In the genomic region with DNA sequence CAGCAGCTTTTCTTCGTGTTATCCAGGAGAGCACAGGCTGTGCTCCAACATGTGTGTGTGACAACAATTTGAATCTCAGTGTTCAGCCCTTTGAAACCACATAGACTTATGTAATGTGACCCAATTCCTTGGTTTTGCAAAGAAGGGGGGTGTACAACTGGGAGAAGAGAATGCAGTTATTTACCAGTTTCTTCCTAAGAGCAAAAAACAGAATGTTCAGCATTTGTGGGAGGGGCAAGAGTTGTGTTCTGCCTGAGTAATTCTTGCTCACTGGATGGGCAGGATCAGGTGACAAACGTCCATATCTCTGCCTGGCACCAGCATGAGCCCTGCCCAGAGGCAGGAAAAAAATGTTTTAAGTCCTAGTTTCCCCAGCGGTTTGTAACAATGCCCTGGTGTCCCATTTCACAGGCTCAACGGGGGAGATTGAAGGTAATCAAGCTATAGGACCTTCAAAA, we compare ENCODE assay signal across 1 cellular context.
TF ChIP-seq lines count a peak whose summit lies in the region.

No MANE protein-coding gene starts in this region.

TF ChIP-seq in H1, 55 proteins besides CTCF, POLR2A, EP300 and RAD21 (continued from another document):
- TF ChIP-seq, protein P1, sequence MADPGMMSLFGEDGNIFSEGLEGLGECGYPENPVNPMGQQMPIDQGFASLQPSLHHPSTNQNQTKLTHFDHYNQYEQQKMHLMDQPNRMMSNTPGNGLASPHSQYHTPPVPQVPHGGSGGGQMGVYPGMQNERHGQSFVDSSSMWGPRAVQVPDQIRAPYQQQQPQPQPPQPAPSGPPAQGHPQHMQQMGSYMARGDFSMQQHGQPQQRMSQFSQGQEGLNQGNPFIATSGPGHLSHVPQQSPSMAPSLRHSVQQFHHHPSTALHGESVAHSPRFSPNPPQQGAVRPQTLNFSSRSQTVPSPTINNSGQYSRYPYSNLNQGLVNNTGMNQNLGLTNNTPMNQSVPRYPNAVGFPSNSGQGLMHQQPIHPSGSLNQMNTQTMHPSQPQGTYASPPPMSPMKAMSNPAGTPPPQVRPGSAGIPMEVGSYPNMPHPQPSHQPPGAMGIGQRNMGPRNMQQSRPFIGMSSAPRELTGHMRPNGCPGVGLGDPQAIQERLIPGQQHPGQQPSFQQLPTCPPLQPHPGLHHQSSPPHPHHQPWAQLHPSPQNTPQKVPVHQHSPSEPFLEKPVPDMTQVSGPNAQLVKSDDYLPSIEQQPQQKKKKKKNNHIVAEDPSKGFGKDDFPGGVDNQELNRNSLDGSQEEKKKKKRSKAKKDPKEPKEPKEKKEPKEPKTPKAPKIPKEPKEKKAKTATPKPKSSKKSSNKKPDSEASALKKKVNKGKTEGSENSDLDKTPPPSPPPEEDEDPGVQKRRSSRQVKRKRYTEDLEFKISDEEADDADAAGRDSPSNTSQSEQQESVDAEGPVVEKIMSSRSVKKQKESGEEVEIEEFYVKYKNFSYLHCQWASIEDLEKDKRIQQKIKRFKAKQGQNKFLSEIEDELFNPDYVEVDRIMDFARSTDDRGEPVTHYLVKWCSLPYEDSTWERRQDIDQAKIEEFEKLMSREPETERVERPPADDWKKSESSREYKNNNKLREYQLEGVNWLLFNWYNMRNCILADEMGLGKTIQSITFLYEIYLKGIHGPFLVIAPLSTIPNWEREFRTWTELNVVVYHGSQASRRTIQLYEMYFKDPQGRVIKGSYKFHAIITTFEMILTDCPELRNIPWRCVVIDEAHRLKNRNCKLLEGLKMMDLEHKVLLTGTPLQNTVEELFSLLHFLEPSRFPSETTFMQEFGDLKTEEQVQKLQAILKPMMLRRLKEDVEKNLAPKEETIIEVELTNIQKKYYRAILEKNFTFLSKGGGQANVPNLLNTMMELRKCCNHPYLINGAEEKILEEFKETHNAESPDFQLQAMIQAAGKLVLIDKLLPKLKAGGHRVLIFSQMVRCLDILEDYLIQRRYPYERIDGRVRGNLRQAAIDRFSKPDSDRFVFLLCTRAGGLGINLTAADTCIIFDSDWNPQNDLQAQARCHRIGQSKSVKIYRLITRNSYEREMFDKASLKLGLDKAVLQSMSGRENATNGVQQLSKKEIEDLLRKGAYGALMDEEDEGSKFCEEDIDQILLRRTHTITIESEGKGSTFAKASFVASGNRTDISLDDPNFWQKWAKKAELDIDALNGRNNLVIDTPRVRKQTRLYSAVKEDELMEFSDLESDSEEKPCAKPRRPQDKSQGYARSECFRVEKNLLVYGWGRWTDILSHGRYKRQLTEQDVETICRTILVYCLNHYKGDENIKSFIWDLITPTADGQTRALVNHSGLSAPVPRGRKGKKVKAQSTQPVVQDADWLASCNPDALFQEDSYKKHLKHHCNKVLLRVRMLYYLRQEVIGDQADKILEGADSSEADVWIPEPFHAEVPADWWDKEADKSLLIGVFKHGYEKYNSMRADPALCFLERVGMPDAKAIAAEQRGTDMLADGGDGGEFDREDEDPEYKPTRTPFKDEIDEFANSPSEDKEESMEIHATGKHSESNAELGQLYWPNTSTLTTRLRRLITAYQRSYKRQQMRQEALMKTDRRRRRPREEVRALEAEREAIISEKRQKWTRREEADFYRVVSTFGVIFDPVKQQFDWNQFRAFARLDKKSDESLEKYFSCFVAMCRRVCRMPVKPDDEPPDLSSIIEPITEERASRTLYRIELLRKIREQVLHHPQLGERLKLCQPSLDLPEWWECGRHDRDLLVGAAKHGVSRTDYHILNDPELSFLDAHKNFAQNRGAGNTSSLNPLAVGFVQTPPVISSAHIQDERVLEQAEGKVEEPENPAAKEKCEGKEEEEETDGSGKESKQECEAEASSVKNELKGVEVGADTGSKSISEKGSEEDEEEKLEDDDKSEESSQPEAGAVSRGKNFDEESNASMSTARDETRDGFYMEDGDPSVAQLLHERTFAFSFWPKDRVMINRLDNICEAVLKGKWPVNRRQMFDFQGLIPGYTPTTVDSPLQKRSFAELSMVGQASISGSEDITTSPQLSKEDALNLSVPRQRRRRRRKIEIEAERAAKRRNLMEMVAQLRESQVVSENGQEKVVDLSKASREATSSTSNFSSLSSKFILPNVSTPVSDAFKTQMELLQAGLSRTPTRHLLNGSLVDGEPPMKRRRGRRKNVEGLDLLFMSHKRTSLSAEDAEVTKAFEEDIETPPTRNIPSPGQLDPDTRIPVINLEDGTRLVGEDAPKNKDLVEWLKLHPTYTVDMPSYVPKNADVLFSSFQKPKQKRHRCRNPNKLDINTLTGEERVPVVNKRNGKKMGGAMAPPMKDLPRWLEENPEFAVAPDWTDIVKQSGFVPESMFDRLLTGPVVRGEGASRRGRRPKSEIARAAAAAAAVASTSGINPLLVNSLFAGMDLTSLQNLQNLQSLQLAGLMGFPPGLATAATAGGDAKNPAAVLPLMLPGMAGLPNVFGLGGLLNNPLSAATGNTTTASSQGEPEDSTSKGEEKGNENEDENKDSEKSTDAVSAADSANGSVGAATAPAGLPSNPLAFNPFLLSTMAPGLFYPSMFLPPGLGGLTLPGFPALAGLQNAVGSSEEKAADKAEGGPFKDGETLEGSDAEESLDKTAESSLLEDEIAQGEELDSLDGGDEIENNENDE (IDR thresholded peaks at IDR 0.05; ENCODE audit: insufficient replicate concordance, low read length), result no peak
- no peak for TF ChIP-seq NANOG (IDR thresholded peaks at IDR 0.05; ENCODE audit: insufficient read depth, low read depth, low read length, poor library complexity, severe bottlenecking)
- no peak for TF ChIP-seq SIN3A (conservative IDR thresholded peaks at IDR 0.05 in 1 of 2, IDR thresholded peaks at IDR 0.05 in 1 of 2; ENCODE audit: low read depth in 1 of 2, low read length in 2 of 2)
- TF ChIP-seq, protein P2, sequence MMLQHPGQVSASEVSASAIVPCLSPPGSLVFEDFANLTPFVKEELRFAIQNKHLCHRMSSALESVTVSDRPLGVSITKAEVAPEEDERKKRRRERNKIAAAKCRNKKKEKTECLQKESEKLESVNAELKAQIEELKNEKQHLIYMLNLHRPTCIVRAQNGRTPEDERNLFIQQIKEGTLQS (IDR thresholded peaks at IDR 0.05; ENCODE audit: insufficient read depth, low read depth, low read length), result no peak
- TF ChIP-seq JUN (IDR thresholded peaks at IDR 0.05; ENCODE audit: low read depth, low read length), result no peak
- no peak for TF ChIP-seq EGR1 (IDR thresholded peaks at IDR 0.05; ENCODE audit: borderline replicate concordance, low read depth, low read length)
- no peak for TF ChIP-seq MAFK (IDR thresholded peaks at IDR 0.05; ENCODE audit: low read depth, low read length)
- no peak for TF ChIP-seq TAF1 (IDR thresholded peaks at IDR 0.05; ENCODE audit: low read depth, low read length)
